13 cellular contexts compared by ENCODE assay signal in the genomic region with DNA sequence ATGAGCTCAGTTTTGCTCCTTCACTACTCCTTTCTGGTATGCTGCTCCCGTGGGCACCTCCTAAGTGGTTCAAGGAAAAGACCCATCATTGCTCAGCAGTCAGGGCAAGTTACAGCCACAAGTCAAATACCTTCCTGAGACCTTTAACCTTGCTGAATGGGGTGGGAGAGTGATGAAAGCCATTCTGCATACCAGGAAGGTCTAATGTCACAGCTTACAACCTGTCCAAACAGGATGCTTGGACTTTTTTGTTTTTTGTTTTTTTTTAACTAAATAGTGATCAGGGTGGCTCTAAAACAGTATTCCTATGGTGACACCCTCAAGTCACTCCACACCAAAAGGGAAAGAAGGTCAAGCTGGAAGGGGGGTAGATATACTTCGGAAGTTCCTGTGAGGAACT.
"Had no signal": no experiment of that assay in that cellular context is flagged by ENCODE, and none has a peak within 500 bp of the region (broad histone marks: within the 10 kb centered on the region; RNA-seq: fewer than 3 reads in every experiment).

No MANE protein-coding gene starts in this region.

- H3K27ac ChIP-seq: hepatocyte, upper lobe of left lung had no signal

- H2AFZ ChIP-seq: hepatocyte had no signal

- H3K9me3 ChIP-seq: upper lobe of left lung had no signal

- ATAC-seq: effector memory CD8-positive, alpha-beta T cell; left colon; natural killer cell treated with Interleukin-12 subunit alpha and Interleukin-12 subunit beta and Interleukin-15 and Interleukin-18, amount 100 ng/mL, for 72 hours had no signal

- H3K27me3 Mint-ChIP-seq: activated naive CD4-positive, alpha-beta T cell treated with anti-CD3 and anti-CD28 coated beads, Interleukin-2, amount 10 ng/mL, durations not matched to agents 7 days and 5 days; effector memory CD8-positive, alpha-beta T cell had no signal

- H3K4me3 Mint-ChIP-seq: activated naive CD4-positive, alpha-beta T cell treated with anti-CD3 and anti-CD28 coated beads, Interleukin-2, amount 10 ng/mL, durations not matched to agents 7 days and 5 days; effector memory CD8-positive, alpha-beta T cell; natural killer cell treated with Interleukin-12 subunit alpha and Interleukin-12 subunit beta and Interleukin-15 and Interleukin-18, amount 100 ng/mL, for 72 hours had no signal

- H3K9me3 Mint-ChIP-seq: activated naive CD4-positive, alpha-beta T cell treated with anti-CD3 and anti-CD28 coated beads, Interleukin-2, amount 10 ng/mL, durations not matched to agents 7 days and 5 days; activated T-helper 2 cell treated with anti-CD3 and anti-CD28 coated beads, Interferon-gamma antibody, Interleukin-2, Interleukin-4, amounts not matched to agents 10 μg/mL and 5 μg/mL and 100 μg/mL, durations not matched to agents 14 hours and 24 hours and 36 hours; effector memory CD8-positive, alpha-beta T cell; natural killer cell treated with Interleukin-12 subunit alpha and Interleukin-12 subunit beta and Interleukin-15 and Interleukin-18, amount 100 ng/mL, for 72 hours had no signal

- H3K4me3 ChIP-seq: hepatocyte, upper lobe of left lung had no signal

- DNase-seq: activated CD4-positive, alpha-beta T cell treated with anti-CD3 and anti-CD28 coated beads, Interleukin-2, amount 50 U/mL, for 1 hour; activated naive CD4-positive, alpha-beta T cell treated with anti-CD3 and anti-CD28 coated beads, Interleukin-2, amount 10 ng/mL, durations not matched to agents 7 days and 5 days; central memory CD4-positive, alpha-beta T cell; cortex of kidney; effector memory CD8-positive, alpha-beta T cell; left colon; mammary epithelial cell; stimulated activated CD4-positive, alpha-beta T cell treated with anti-CD3 and anti-CD28 coated beads, Interleukin-2, amount 100 ng/mL, for 48 hours; stimulated activated naive CD4-positive, alpha-beta T cell treated with Interleukin-2 at 50 U/mL for 16 hours; upper lobe of left lung had no signal

- H3K4me1 Mint-ChIP-seq: activated naive CD4-positive, alpha-beta T cell treated with anti-CD3 and anti-CD28 coated beads, Interleukin-2, amount 10 ng/mL, durations not matched to agents 7 days and 5 days had no signal

- H3K4me1 ChIP-seq: upper lobe of left lung had no signal

- H3K36me3 ChIP-seq: upper lobe of left lung had no signal

- H3K4me2 ChIP-seq: hepatocyte had no signal

- H3K36me3 Mint-ChIP-seq: activated naive CD4-positive, alpha-beta T cell treated with anti-CD3 and anti-CD28 coated beads, Interleukin-2, amount 10 ng/mL, durations not matched to agents 7 days and 5 days; natural killer cell treated with Interleukin-12 subunit alpha and Interleukin-12 subunit beta and Interleukin-15 and Interleukin-18, amount 100 ng/mL, for 72 hours had no signal

- H3K79me2 ChIP-seq: hepatocyte had no signal

- H3K27me3 ChIP-seq: hepatocyte, upper lobe of left lung had no signal

- H3K27ac Mint-ChIP-seq: activated naive CD4-positive, alpha-beta T cell treated with anti-CD3 and anti-CD28 coated beads, Interleukin-2, amount 10 ng/mL, durations not matched to agents 7 days and 5 days; activated T-helper 2 cell treated with anti-CD3 and anti-CD28 coated beads, Interferon-gamma antibody, Interleukin-2, Interleukin-4, amounts not matched to agents 10 μg/mL and 5 μg/mL and 100 μg/mL, durations not matched to agents 14 hours and 24 hours and 36 hours; effector memory CD8-positive, alpha-beta T cell; natural killer cell treated with Interleukin-12 subunit alpha and Interleukin-12 subunit beta and Interleukin-15 and Interleukin-18, amount 100 ng/mL, for 72 hours had no signal
